25 cellular contexts compared by ENCODE assay signal in genomic region chr2:88443353-88443938, GRCh38. TPM values are rescaled to one million over a fixed set of nuclear protein-coding genes. Genes with fewer than 3 reads are reported as not detected.
"Had no signal": no experiment of that assay in that cellular context is flagged by ENCODE, and none has a peak within 500 bp of the region (broad histone marks: within the 10 kb centered on the region; RNA-seq: fewer than 3 reads in every experiment).

No MANE protein-coding gene starts in this region.

- H3K4me2 ChIP-seq: hepatocyte had no signal

- H3K4me1 ChIP-seq: adrenal gland, ascending aorta, esophagus muscularis mucosa, pancreas, psoas muscle, right atrium auricular region, thyroid gland had no signal

- H3K9me3 ChIP-seq: adrenal gland, ascending aorta, esophagus muscularis mucosa, pancreas, psoas muscle, right atrium auricular region, thyroid gland had no signal

- H3K4me1 Mint-ChIP-seq: activated T-helper 17 cell treated with anti-CD3 and anti-CD28 coated beads, Interleukin-2, amount 50 U/mL, for 72 hours had no signal

- H3K36me3 ChIP-seq: adrenal gland, ascending aorta, brain microvascular endothelial cell, esophagus muscularis mucosa, pancreas, right atrium auricular region, thyroid gland, WERI-Rb-1 had no signal

- H3K4me3 ChIP-seq: adrenal gland, ascending aorta, esophagus muscularis mucosa, hepatocyte, pancreas, psoas muscle, right atrium auricular region, thyroid gland had no signal

- H2AFZ ChIP-seq: hepatocyte had no signal

- H3K4me3 Mint-ChIP-seq: activated T-cell treated with anti-CD3 and anti-CD28 coated beads, Interleukin-2, amount 50 U/mL, for 24 hours; activated T-helper 17 cell treated with anti-CD3 and anti-CD28 coated beads, Interleukin-2, amount 50 U/mL, for 72 hours; effector memory CD8-positive, alpha-beta T cell; nephron progenitor cell had no signal

- DNase-seq: activated T-cell treated with anti-CD3 and anti-CD28 coated beads, Interleukin-2, amount 50 U/mL, for 24 hours; adrenal gland; brain microvascular endothelial cell; caudate nucleus; effector memory CD8-positive, alpha-beta T cell; glutamatergic neuron; nephron progenitor cell; pancreas; psoas muscle; stimulated activated CD4-positive, alpha-beta T cell treated with anti-CD3 and anti-CD28 coated beads, Interleukin-4, amount 100 ng/mL, for 24 hours; stimulated activated naive CD4-positive, alpha-beta T cell treated with Interleukin-2 at 50 U/mL for 16 hours; substantia nigra; T-helper 1 cell; thyroid gland; WERI-Rb-1 had no signal

- H3K27ac ChIP-seq: adrenal gland, ascending aorta, brain microvascular endothelial cell, esophagus muscularis mucosa, hepatocyte, pancreas, psoas muscle, right atrium auricular region, thyroid gland, WERI-Rb-1 had no signal

- H3K79me2 ChIP-seq: hepatocyte had no signal

- H3K27ac Mint-ChIP-seq: activated naive CD4-positive, alpha-beta T cell treated with anti-CD3 and anti-CD28 coated beads, Interleukin-2, amount 50 U/mL, for 72 hours; activated T-cell treated with anti-CD3 and anti-CD28 coated beads, Interleukin-2, amount 50 U/mL, for 24 hours; activated T-helper 17 cell treated with anti-CD3 and anti-CD28 coated beads, Interleukin-2, amount 50 U/mL, for 72 hours; effector memory CD8-positive, alpha-beta T cell; nephron progenitor cell had no signal

- H3K9me3 Mint-ChIP-seq: activated naive CD4-positive, alpha-beta T cell treated with anti-CD3 and anti-CD28 coated beads, Interleukin-2, amount 50 U/mL, for 72 hours; activated T-cell treated with anti-CD3 and anti-CD28 coated beads, Interleukin-2, amount 50 U/mL, for 24 hours; activated T-helper 17 cell treated with anti-CD3 and anti-CD28 coated beads, Interleukin-2, amount 50 U/mL, for 72 hours; effector memory CD8-positive, alpha-beta T cell; nephron progenitor cell had no signal

- H3K27me3 ChIP-seq: ascending aorta, brain microvascular endothelial cell, right atrium auricular region, thyroid gland had no signal

RNA-seq across cellular contexts. Expression of gene FOXI3, which starts 9.0 kb away (rescaled TPM):
- total RNA-seq: activated naive CD4-positive, alpha-beta T cell treated with anti-CD3 and anti-CD28 coated beads, Interleukin-2, amount 50 U/mL, for 72 hours; activated T-helper 17 cell treated with anti-CD3 and anti-CD28 coated beads, Interleukin-2, amount 50 U/mL, for 72 hours; adrenal gland; ascending aorta; dermis microvascular lymphatic vessel endothelial cell; esophagus muscularis mucosa; hepatocyte; liver; myocyte; pancreas; psoas muscle; right atrium auricular region; thyroid gland; urinary bladder had no signal
- polyA plus RNA-seq: adrenal gland, hepatocyte, liver, pancreas, psoas muscle, urinary bladder had no signal
